In genomic region chr2:100422320-100422719, GRCh38 we compare ENCODE assay signal across 8 cellular contexts. TPM values are rescaled to one million over a fixed set of nuclear protein-coding genes. Genes with fewer than 3 reads are reported as not detected.
DNase-seq lines count a peak whose midpoint lies in the region; ATAC-seq and TF ChIP-seq lines count a peak whose summit lies in the region.

No MANE protein-coding gene starts in this region.

- TF ChIP-seq CTCF in BJ (IDR thresholded peaks at IDR 0.05; ENCODE audit: insufficient read depth, low read depth, low read length): peak; percentile 60

- no peak for ATAC-seq in GM18505 (IDR thresholded peaks at IDR 0.05; ENCODE audit: unreplicated experiment)

- CTCF ChIA-PET in BJ (lab: Yijun Ruan, JAX): interaction anchor here (1.0 to 2.5 kb wide), 5 partner anchors 10 to 159 kb away, joined by 3 to 13 read pairs (median 4); no protein-coding TSS in a partner anchor

- POLR2A ChIA-PET in BJ (lab: Charles Lee): no interaction called here

- DNase-seq in BJ (ENCODE audit: low read depth) (no peak), HT1080 (ENCODE audit: low read depth) (peak; percentile 26), amniotic epithelial cell (ENCODE audit: low read depth) (peak; percentile 33), kidney glomerular epithelial cell (lab: John Stamatoyannopoulos, UW) (peak; percentile 45), ureter (ENCODE audit: low spot score) (no peak)
- no peak for DNase-seq in activated CD8-positive, alpha-beta memory T cell treated with anti-CD3 and anti-CD28 coated beads for 24 hours
- DNase-seq in activated CD4-positive, alpha-beta T cell treated with anti-CD3 and anti-CD28 coated beads for 4 hours: no peak

- no peaks in the 10 kb centered on the region for H3K36me3 ChIP-seq in BJ (ENCODE audit: control insufficient read depth, insufficient read depth, low read length)

- H3K4me3 ChIP-seq in BJ (ENCODE audit: low read depth, low read length): no peak overlapping the region

- H3K27me3 ChIP-seq in BJ (ENCODE audit: control insufficient read depth, insufficient read depth, low read length): no peaks in the 10 kb centered on the region; the same call in 1 of the 2 replicates

- TF ChIP-seq POLR2A in GM18505 (IDR thresholded peaks at IDR 0.05; ENCODE audit: borderline replicate concordance, extremely low read depth, insufficient read depth, insufficient read length): no peak

RNA-seq across cellular contexts. Expression of gene CHST10, which starts 4.9 kb away (rescaled TPM):
- 11.5 and 11.7 TPM in 2 replicates for polyA plus RNA-seq in BJ (2011; rRNA removed)
- 4.7 and 6.1 TPM in 2 replicates for polyA minus RNA-seq in BJ (2011; rRNA and poly(A)+ RNA removed)
- 18.0 and 18.7 TPM in 2 replicates for total RNA-seq in HT1080 (2014; rRNA removed; shearing (Covaris generic))
- polyA plus RNA-seq in HT1080 (2015; cell fraction: cytosol; rRNA removed): 18.4 and 19.1 TPM in 2 replicates
- 16.0 and 21.6 TPM in 2 replicates for polyA plus RNA-seq in HT1080 (2015; cell fraction: nucleus; rRNA removed)
- total RNA-seq in ureter: 6.8 TPM

RNA-seq across cellular contexts. Expression of gene NMS, which starts 48.0 kb away (rescaled TPM):
- not detected in 2 replicates for polyA plus RNA-seq in BJ (2011; rRNA removed)
- polyA minus RNA-seq in BJ (2011; rRNA and poly(A)+ RNA removed): not detected in 2 replicates
- not detected in 2 replicates for total RNA-seq in HT1080 (2014; rRNA removed; shearing (Covaris generic))
- polyA plus RNA-seq in HT1080 (2015; cell fraction: cytosol; rRNA removed): not detected in 2 replicates
- polyA plus RNA-seq in HT1080 (2015; cell fraction: nucleus; rRNA removed): not detected in 2 replicates
- total RNA-seq in ureter: not detected

Comparison
In these comparisons a context has a peak if more than half of its experiments do, and no peak if none do; other contexts are left out.
1. DNase-seq: peak in HT1080 (single experiment), amniotic epithelial cell (single experiment) and kidney glomerular epithelial cell (single experiment); none in BJ (single experiment), activated CD8-positive, alpha-beta memory T cell treated with anti-CD3 and anti-CD28 coated beads for 24 hours (single experiment), activated CD4-positive, alpha-beta T cell treated with anti-CD3 and anti-CD28 coated beads for 4 hours (0 of 2) and ureter (single experiment).